In the genomic region with DNA sequence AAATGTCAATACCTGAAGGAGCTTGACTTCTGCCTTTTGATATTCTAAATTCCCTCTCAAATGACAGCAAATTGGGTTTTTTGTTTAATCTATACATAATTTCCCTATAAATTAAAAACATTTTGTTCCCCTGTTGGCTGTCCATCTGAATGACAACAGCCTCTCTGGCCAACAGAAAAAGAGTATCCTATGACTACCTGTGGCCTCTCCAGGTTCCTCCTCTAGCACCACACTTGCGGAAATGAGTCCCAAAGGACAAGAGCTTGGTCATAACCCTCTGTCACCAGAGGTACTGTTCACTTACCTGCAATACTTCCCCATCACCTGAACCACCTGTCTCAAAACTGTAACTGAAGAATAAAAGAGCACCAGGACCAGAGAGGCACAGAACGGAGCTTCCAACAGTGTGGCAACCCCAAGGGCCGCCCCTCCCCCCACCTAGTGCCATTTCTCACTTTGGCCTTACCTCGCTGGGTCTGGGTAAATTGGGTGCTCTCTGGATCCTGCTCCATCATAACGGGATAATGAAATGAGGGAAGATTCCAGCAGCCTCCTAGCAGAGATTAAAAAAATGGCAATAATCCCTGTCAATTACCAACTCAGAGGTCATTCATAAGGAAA, we compare ENCODE assay signal across 19 cellular contexts.
"Had no signal": no experiment of that assay in that cellular context is flagged by ENCODE, and none has a peak within 500 bp of the region (broad histone marks: within the 10 kb centered on the region; RNA-seq: fewer than 3 reads in every experiment).

No MANE protein-coding gene starts in this region.

- H3K27ac ChIP-seq: esophagus squamous epithelium, gastroesophageal sphincter, left ventricle myocardium inferior, lower lobe of right lung, sigmoid colon, skin epidermis, thyroid gland had no signal

- H3K27me3 Mint-ChIP-seq: naive B cell, type B pancreatic cell had no signal

- H3K27me3 ChIP-seq: esophagus squamous epithelium, gastroesophageal sphincter, sigmoid colon, thyroid gland had no signal

- ATAC-seq: gastroesophageal sphincter, left cardiac atrium, lower lobe of right lung had no signal

- DNase-seq: dermis blood vessel endothelial cell; esophagus squamous epithelium; foreskin fibroblast; glutamatergic neuron; kidney; left cardiac atrium; left ventricle myocardium inferior; lower lobe of right lung; mesenchymal stem cell; midbrain; naive B cell; posterior cingulate gyrus; sigmoid colon; stimulated activated naive CD4-positive, alpha-beta T cell treated with Interleukin-2 at 50 U/mL for 16 hours; thyroid gland had no signal

- H3K9me3 ChIP-seq: esophagus squamous epithelium, gastroesophageal sphincter, left ventricle myocardium inferior, lower lobe of right lung, sigmoid colon, thyroid gland had no signal

- H3K27ac Mint-ChIP-seq: type B pancreatic cell had no signal

- H3K4me3 Mint-ChIP-seq: naive B cell, nephron, type B pancreatic cell had no signal

- H3K4me3 ChIP-seq: esophagus squamous epithelium, gastroesophageal sphincter, left ventricle myocardium inferior, lower lobe of right lung, sigmoid colon, skin epidermis, thyroid gland had no signal

- H3K9me3 Mint-ChIP-seq: naive B cell, nephron, type B pancreatic cell had no signal
